Comparison of ENCODE assay signal across 31 cellular contexts in the genomic region with DNA sequence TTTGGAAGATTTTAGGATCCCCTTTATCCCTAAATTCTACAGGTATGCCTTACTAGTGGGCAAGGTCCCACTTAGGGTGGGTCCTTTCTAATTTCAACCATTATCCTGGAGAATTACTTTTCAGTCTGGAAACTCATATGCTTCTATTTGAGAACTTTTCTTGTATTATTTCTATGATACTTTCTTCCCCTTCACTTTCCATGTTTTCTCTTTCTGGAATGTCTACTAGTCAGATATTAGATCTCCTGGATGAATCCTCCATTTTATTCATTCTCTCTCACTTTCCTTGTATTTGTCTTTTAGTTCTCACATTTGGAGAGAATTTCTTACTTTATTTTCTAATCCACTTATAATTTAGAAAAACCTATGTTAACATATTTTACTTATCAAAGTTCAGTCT.
"Had no signal": no experiment of that assay in that cellular context is flagged by ENCODE, and none has a peak within 500 bp of the region (broad histone marks: within the 10 kb centered on the region; RNA-seq: fewer than 3 reads in every experiment).

No MANE protein-coding gene starts in this region.

- H3K36me3 ChIP-seq: adrenal gland, ascending aorta, brain microvascular endothelial cell, breast epithelium, cardiac muscle cell had no signal

- H3K27ac ChIP-seq: adrenal gland, ascending aorta, body of pancreas, brain microvascular endothelial cell, breast epithelium, cardiac muscle cell had no signal

- H3K4me3 ChIP-seq: adrenal gland, ascending aorta, body of pancreas, breast epithelium, cardiac muscle cell had no signal

- DNase-seq: activated effector memory CD4-positive, alpha-beta T cell treated with anti-CD3 and anti-CD28 coated beads, Interleukin-2, amount 50 U/mL, for 16 hours; activated effector memory CD4-positive, alpha-beta T cell treated with Interleukin-2 at 50 U/mL for 16 hours; activated gamma-delta T cell; activated gamma-delta T cell treated with Interleukin-2 at 50 U/mL for 16 hours; activated naive CD4-positive, alpha-beta T cell; activated naive CD4-positive, alpha-beta T cell treated with anti-CD3 and anti-CD28 coated beads for 36 hours; activated naive CD4-positive, alpha-beta T cell treated with anti-CD3 and anti-CD28 coated beads, Interleukin-2, amount 10 ng/mL, durations not matched to agents 7 days and 5 days; activated naive CD4-positive, alpha-beta T cell treated with anti-CD3 and anti-CD28 coated beads, Interleukin-2, amount 50 U/mL, for 16 hours; activated naive CD4-positive, alpha-beta T cell treated with Interleukin-2 at 50 U/mL for 16 hours; activated naive CD8-positive, alpha-beta T cell treated with anti-CD3 and anti-CD28 coated beads for 36 hours; activated naive CD8-positive, alpha-beta T cell treated with anti-CD3 and anti-CD28 coated beads, Interleukin-2, amount 10 ng/mL, durations not matched to agents 7 days and 5 days; activated naive CD8-positive, alpha-beta T cell treated with anti-CD3 and anti-CD28 coated beads, Interleukin-2, amount 50 U/mL, for 24 hours; activated T-cell treated with anti-CD3 and anti-CD28 coated beads, Interleukin-2, amount 50 U/mL, for 24 hours; activated T-cell treated with anti-CD3 and anti-CD28 coated beads, Interleukin-2, amount 50 U/mL, for 4 hours; activated T-cell treated with anti-CD3 and anti-CD28 coated beads, Interleukin-2, amount 50 U/mL, for 48 hours; activated T-cell treated with anti-CD3 and anti-CD28 coated beads, Interleukin-2, amount 50 U/mL, for 72 hours; adrenal gland; amniotic stem cell; amygdala; anterior cingulate cortex; aorta; body of pancreas; brain microvascular endothelial cell; caudate nucleus; central memory CD4-positive, alpha-beta T cell; cerebellar nuclear complex had no signal

- H3K9me3 ChIP-seq: adrenal gland, body of pancreas had no signal

- H3K27me3 ChIP-seq: adrenal gland, ascending aorta, body of pancreas, brain microvascular endothelial cell, breast epithelium, cardiac muscle cell had no signal

- FAIRE-seq: astrocyte, bronchial epithelial cell had no signal

- H3K4me1 ChIP-seq: adrenal gland, ascending aorta, body of pancreas, breast epithelium had no signal
